ENCODE assay signal across 1 cellular context in the genomic region with DNA sequence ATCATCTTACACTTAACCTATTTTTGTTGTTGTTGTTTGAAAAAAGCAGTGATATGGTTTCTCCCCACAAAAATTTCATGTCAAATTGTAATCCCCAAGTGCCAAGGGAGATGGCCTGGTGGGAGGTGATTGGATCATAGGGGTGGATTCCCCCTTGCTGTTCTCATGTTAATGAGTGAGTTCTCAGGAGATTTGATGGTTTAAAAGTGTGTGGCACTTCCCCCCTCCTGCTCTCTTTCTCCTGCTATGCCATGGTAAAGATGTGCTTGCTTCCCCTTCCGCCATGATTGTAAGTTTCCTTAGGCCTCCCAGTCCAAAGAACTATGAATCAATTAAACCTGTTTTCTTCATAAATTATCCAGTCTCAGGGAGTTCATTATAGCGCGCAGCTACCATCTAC.
A peak's percentile ranks its signal among the peaks of the same experiment; 100 is the strongest.
TF ChIP-seq lines count a peak whose summit lies in the region.

No MANE protein-coding gene starts in this region.

TF ChIP-seq in WTC11, 78 proteins besides CTCF, POLR2A, EP300 and RAD21:
- TF ChIP-seq ZNF396 (CRISPR knock-in tag; IDR thresholded peaks at IDR 0.05; ENCODE audit: borderline replicate concordance) (peak; percentile 31; the same call in 1 of the 2 replicates), RELA (CRISPR knock-in tag; IDR thresholded peaks at IDR 0.05; ENCODE audit: borderline replicate concordance) (no peak), ZNF423 (CRISPR knock-in tag; IDR thresholded peaks at IDR 0.05) (peak; percentile 41)
